ENCODE assay signal across 17 cellular contexts in the genomic region with DNA sequence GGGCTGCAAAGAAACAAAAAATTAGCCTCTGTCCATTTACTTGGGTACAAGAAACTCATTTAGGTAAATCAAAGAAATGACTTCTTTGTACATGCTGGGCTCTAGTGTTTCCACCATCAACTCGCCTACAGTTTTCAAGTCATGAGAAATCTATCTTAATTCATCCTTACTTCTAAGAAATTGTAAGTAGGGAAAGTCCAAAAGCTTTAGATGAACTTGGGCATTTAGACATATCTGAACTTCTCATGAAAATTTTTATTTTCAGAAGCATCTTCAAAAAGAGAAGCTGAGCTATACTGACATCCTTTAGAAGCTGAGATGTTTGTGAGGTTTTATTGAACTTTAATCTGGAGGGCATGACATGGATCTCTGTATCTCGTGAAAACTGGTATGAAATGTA.
DNase-seq lines count a peak whose midpoint lies in the region; ATAC-seq and TF ChIP-seq lines count a peak whose summit lies in the region.
"Had no signal": no experiment of that assay in that cellular context is flagged by ENCODE, and none has a peak within 500 bp of the region (broad histone marks: within the 10 kb centered on the region; RNA-seq: fewer than 3 reads in every experiment).

No MANE protein-coding gene starts in this region.

- peaks cover 7% of the 10 kb centered on the region for H3K9me3 Mint-ChIP-seq in activated CD4-positive, alpha-beta T cell treated with anti-CD3 and anti-CD28 coated beads, Interleukin-2, amount 10 ng/mL, durations not matched to agents 24 days and 14 days
- H3K9me3 Mint-ChIP-seq in HFFc6 = peaks cover 4% of the 10 kb centered on the region
- peaks cover 25% of the 10 kb centered on the region for H3K9me3 Mint-ChIP-seq in activated T-helper 2 cell treated with anti-CD3 and anti-CD28 coated beads, Interferon-gamma antibody, Interleukin-2, Interleukin-4, amounts not matched to agents 10 μg/mL and 5 μg/mL and 100 μg/mL, durations not matched to agents 14 hours and 24 hours and 36 hours
- peaks cover 3% of the 10 kb centered on the region for H3K9me3 Mint-ChIP-seq in stimulated activated effector memory CD8-positive, alpha-beta T cell treated with anti-CD3 and anti-CD28 coated beads, Interleukin-12 subunit alpha, Interleukin-12 subunit beta, amount 100 ng/mL, for 72 hours

- no peak overlapping the region for H3K4me3 ChIP-seq in uterus
- H3K4me3 ChIP-seq: Peyer's patch had no signal

- H3K4me1 ChIP-seq in uterus = no peaks in the 10 kb centered on the region
- H3K4me1 ChIP-seq: Peyer's patch had no signal

- TF ChIP-seq CTCF in HFFc6 (IDR thresholded peaks at IDR 0.05) (no peak), uterus (IDR thresholded peaks at IDR 0.05) (no peak)

- H3K27me3 ChIP-seq in uterus = no peaks in the 10 kb centered on the region
- H3K27me3 ChIP-seq: Peyer's patch had no signal

- TF ChIP-seq POLR2A in uterus (IDR thresholded peaks at IDR 0.05) = no peak

- peak; percentile 79 for ATAC-seq in stimulated activated effector memory CD8-positive, alpha-beta T cell treated with anti-CD3 and anti-CD28 coated beads, Interleukin-12 subunit alpha, Interleukin-12 subunit beta, amount 100 ng/mL, for 72 hours

- intact Hi-C loops in activated CD4-positive, alpha-beta T cell treated with anti-CD3 and anti-CD28 coated beads, Interleukin-2, amount 10 ng/mL, durations not matched to agents 24 days and 14 days (cut with micrococcal nuclease) = loop anchor here (1.0 kb wide), 1 partner anchor 11 kb away; no protein-coding TSS in a partner anchor
- intact Hi-C loops in activated T-helper 2 cell treated with anti-CD3 and anti-CD28 coated beads, Interferon-gamma antibody, Interleukin-2, Interleukin-4, amounts not matched to agents 10 μg/mL and 5 μg/mL and 100 μg/mL, durations not matched to agents 14 hours and 24 hours and 36 hours (cut with micrococcal nuclease) = loop anchor here (2.0 to 10.0 kb wide), 3 partner anchors 24 to 184 kb away; no protein-coding TSS in a partner anchor
- intact Hi-C loops in uterus (cut with DNase I; ENCODE audit: low total_unique reads) = no loop called here

- H3K27ac ChIP-seq in uterus = no peak overlapping the region
- H3K27ac ChIP-seq: Peyer's patch had no signal

- no peaks in the 10 kb centered on the region for H3K27me3 Mint-ChIP-seq in activated CD4-positive, alpha-beta T cell treated with anti-CD3 and anti-CD28 coated beads, Interleukin-2, amount 10 ng/mL, durations not matched to agents 24 days and 14 days
- no peaks in the 10 kb centered on the region for H3K27me3 Mint-ChIP-seq in HFFc6 (ENCODE audit: insufficient read depth)
- H3K27me3 Mint-ChIP-seq in activated T-helper 2 cell treated with anti-CD3 and anti-CD28 coated beads, Interferon-gamma antibody, Interleukin-2, Interleukin-4, amounts not matched to agents 10 μg/mL and 5 μg/mL and 100 μg/mL, durations not matched to agents 14 hours and 24 hours and 36 hours (ENCODE audit: low read depth) = no peaks in the 10 kb centered on the region
- H3K27me3 Mint-ChIP-seq: CD4-positive, CD25-positive, alpha-beta regulatory T cell had no signal

- no peak for DNase-seq in activated CD4-positive, alpha-beta T cell treated with anti-CD3 and anti-CD28 coated beads, Interleukin-2, amount 10 ng/mL, durations not matched to agents 24 days and 14 days
- DNase-seq in activated CD4-positive, alpha-beta T cell treated with anti-CD3 and anti-CD28 coated beads, Interleukin-2, amount 50 U/mL, for 4 hours = no peak
- DNase-seq in HFFc6 (no peak), uterus (no peak), cerebellar nuclear complex (lab: John Stamatoyannopoulos, UW) (no peak), NCI-H82 (lab: John Stamatoyannopoulos, UW) (no peak)
- no peak for DNase-seq in activated T-helper 2 cell treated with anti-CD3 and anti-CD28 coated beads, Interferon-gamma antibody, Interleukin-2, Interleukin-4, amounts not matched to agents 10 μg/mL and 5 μg/mL and 100 μg/mL, durations not matched to agents 14 hours and 24 hours and 36 hours (ENCODE audit: low spot score)
- no peak for DNase-seq in stimulated activated effector memory CD8-positive, alpha-beta T cell treated with anti-CD3 and anti-CD28 coated beads, Interleukin-12 subunit alpha, Interleukin-12 subunit beta, amount 100 ng/mL, for 72 hours (ENCODE audit: low spot score in 2 of 2)
- DNase-seq: HCEC 1CT, IMR-90, MV-4-11, NCI-H1417 treated with DMSO at 0.1 percent for 48 hours, NCI-H2029, NCI-H2171 treated with DMSO at 0.1 percent for 48 hours, NCI-H774, Peyer's patch had no signal

- H3K36me3 ChIP-seq in uterus = no peaks in the 10 kb centered on the region
- H3K36me3 ChIP-seq: Peyer's patch had no signal

- H3K27ac Mint-ChIP-seq in activated CD4-positive, alpha-beta T cell treated with anti-CD3 and anti-CD28 coated beads, Interleukin-2, amount 10 ng/mL, durations not matched to agents 24 days and 14 days = peak overlapping the region; percentile 80
- peak overlapping the region; percentile 50 for H3K27ac Mint-ChIP-seq in HFFc6
- H3K27ac Mint-ChIP-seq in activated T-helper 2 cell treated with anti-CD3 and anti-CD28 coated beads, Interferon-gamma antibody, Interleukin-2, Interleukin-4, amounts not matched to agents 10 μg/mL and 5 μg/mL and 100 μg/mL, durations not matched to agents 14 hours and 24 hours and 36 hours = peak overlapping the region; percentile 88
- peak overlapping the region; percentile 62 for H3K27ac Mint-ChIP-seq in stimulated activated effector memory CD8-positive, alpha-beta T cell treated with anti-CD3 and anti-CD28 coated beads, Interleukin-12 subunit alpha, Interleukin-12 subunit beta, amount 100 ng/mL, for 72 hours

- peaks cover 43% of the 10 kb centered on the region for H3K36me3 Mint-ChIP-seq in activated CD4-positive, alpha-beta T cell treated with anti-CD3 and anti-CD28 coated beads, Interleukin-2, amount 10 ng/mL, durations not matched to agents 24 days and 14 days (ENCODE audit: low read depth)
- H3K36me3 Mint-ChIP-seq in HFFc6 (ENCODE audit: low read depth) = peaks cover 45% of the 10 kb centered on the region
- H3K36me3 Mint-ChIP-seq in activated T-helper 2 cell treated with anti-CD3 and anti-CD28 coated beads, Interferon-gamma antibody, Interleukin-2, Interleukin-4, amounts not matched to agents 10 μg/mL and 5 μg/mL and 100 μg/mL, durations not matched to agents 14 hours and 24 hours and 36 hours (ENCODE audit: low read depth) = peaks cover 80% of the 10 kb centered on the region
- no peaks in the 10 kb centered on the region for H3K36me3 Mint-ChIP-seq in stimulated activated effector memory CD8-positive, alpha-beta T cell treated with anti-CD3 and anti-CD28 coated beads, Interleukin-12 subunit alpha, Interleukin-12 subunit beta, amount 100 ng/mL, for 72 hours

- H3K9me3 ChIP-seq in uterus = no peaks in the 10 kb centered on the region

- H3K4me1 Mint-ChIP-seq in activated CD4-positive, alpha-beta T cell treated with anti-CD3 and anti-CD28 coated beads, Interleukin-2, amount 10 ng/mL, durations not matched to agents 24 days and 14 days = peaks cover 18% of the 10 kb centered on the region
- H3K4me1 Mint-ChIP-seq in HFFc6 (ENCODE audit: low read depth) = peaks cover 42% of the 10 kb centered on the region
- H3K4me1 Mint-ChIP-seq in activated T-helper 2 cell treated with anti-CD3 and anti-CD28 coated beads, Interferon-gamma antibody, Interleukin-2, Interleukin-4, amounts not matched to agents 10 μg/mL and 5 μg/mL and 100 μg/mL, durations not matched to agents 14 hours and 24 hours and 36 hours (ENCODE audit: low read depth) = peaks cover 37% of the 10 kb centered on the region
- H3K4me1 Mint-ChIP-seq in stimulated activated effector memory CD8-positive, alpha-beta T cell treated with anti-CD3 and anti-CD28 coated beads, Interleukin-12 subunit alpha, Interleukin-12 subunit beta, amount 100 ng/mL, for 72 hours = peaks cover 24% of the 10 kb centered on the region

- peak overlapping the region; percentile 9 for H3K4me3 Mint-ChIP-seq in activated CD4-positive, alpha-beta T cell treated with anti-CD3 and anti-CD28 coated beads, Interleukin-2, amount 10 ng/mL, durations not matched to agents 24 days and 14 days
- peak overlapping the region; percentile 10; the same call in 1 of the 2 replicates for H3K4me3 Mint-ChIP-seq in HFFc6
- H3K4me3 Mint-ChIP-seq in activated T-helper 2 cell treated with anti-CD3 and anti-CD28 coated beads, Interferon-gamma antibody, Interleukin-2, Interleukin-4, amounts not matched to agents 10 μg/mL and 5 μg/mL and 100 μg/mL, durations not matched to agents 14 hours and 24 hours and 36 hours (ENCODE audit: low read depth) = peak overlapping the region; percentile 40
- H3K4me3 Mint-ChIP-seq in stimulated activated effector memory CD8-positive, alpha-beta T cell treated with anti-CD3 and anti-CD28 coated beads, Interleukin-12 subunit alpha, Interleukin-12 subunit beta, amount 100 ng/mL, for 72 hours = peak overlapping the region; percentile 32
- H3K4me3 Mint-ChIP-seq: CD4-positive, CD25-positive, alpha-beta regulatory T cell had no signal
